Comparison of ENCODE assay signal across 8 cellular contexts in genomic region chr1:192516776-192517297, GRCh38. TPM values are rescaled to one million over a fixed set of nuclear protein-coding genes. Genes with fewer than 3 reads are reported as not detected.
DNase-seq lines count a peak whose midpoint lies in the region; ATAC-seq and TF ChIP-seq lines count a peak whose summit lies in the region.

No MANE protein-coding gene starts in this region.

- no peaks in the 10 kb centered on the region for H3K79me2 ChIP-seq in DOHH2 (ENCODE audit: control insufficient read depth, low read length)

- intact Hi-C loops in activated CD4-positive, alpha-beta T cell treated with anti-CD3 and anti-CD28 coated beads for 36 hours (cut with DNase I, micrococcal nuclease), result loop anchor here (1.0 to 5.0 kb wide), 12 partner anchors 13 to 467 kb away; partner anchors contain the start of gene RGS1 (in 2 of the 2)
- intact Hi-C loops in gastrocnemius medialis (cut with DNase I; ENCODE audit: low total_unique reads), result no loop called here

- TF ChIP-seq CTCF in DOHH2 (IDR thresholded peaks at IDR 0.05; ENCODE audit: low read depth, low read length, poor library complexity, severe bottlenecking) (no peak), gastroesophageal sphincter (IDR thresholded peaks at IDR 0.05) (no peak), progenitor cell of endocrine pancreas (IDR thresholded peaks at IDR 0.05; ENCODE audit: unreplicated experiment) (no peak), gastrocnemius medialis (IDR thresholded peaks at IDR 0.05 in 4 of 5, conservative IDR thresholded peaks at IDR 0.05 in 1 of 5) (no peak)

- H3K36me3 ChIP-seq in DOHH2 (ENCODE audit: control insufficient read depth, low read length), result no peaks in the 10 kb centered on the region
- no peaks in the 10 kb centered on the region for H3K36me3 ChIP-seq in gastroesophageal sphincter
- no peaks in the 10 kb centered on the region for H3K36me3 ChIP-seq in gastrocnemius medialis

- peaks cover 20% of the 10 kb centered on the region for H3F3A ChIP-seq in DOHH2 (ENCODE audit: control insufficient read depth, insufficient read depth)

- H3K4me2 ChIP-seq in DOHH2 (ENCODE audit: low read length), result peak overlapping the region; percentile 59

- H3K9me2 ChIP-seq in DOHH2 (replicated peaks; ENCODE audit: control insufficient read depth, low read length), result no peaks in the 10 kb centered on the region

- H3K4me1 Mint-ChIP-seq in activated CD4-positive, alpha-beta T cell treated with anti-CD3 and anti-CD28 coated beads for 36 hours, result peaks cover 62% of the 10 kb centered on the region
- peaks cover 27% of the 10 kb centered on the region for H3K4me1 Mint-ChIP-seq in progenitor cell of endocrine pancreas (ENCODE audit: low read depth)

- in situ Hi-C loops in gastrocnemius medialis (cut with MboI; ENCODE audit: low sequenced_read_pairs in 4 of 4), result no loop called here

- POLR2A ChIA-PET in activated CD4-positive, alpha-beta T cell treated with anti-CD3 and anti-CD28 coated beads for 36 hours (lab: Charles Lee), result interaction anchor here (0.6 to 1.0 kb wide), 6 partner anchors 45 to 469 kb away, joined by 3 to 4 read pairs (median 3); no protein-coding TSS in a partner anchor

- no peaks in the 10 kb centered on the region for H3K36me3 Mint-ChIP-seq in activated CD4-positive, alpha-beta T cell treated with anti-CD3 and anti-CD28 coated beads for 36 hours (ENCODE audit: low read depth)
- no peaks in the 10 kb centered on the region for H3K36me3 Mint-ChIP-seq in progenitor cell of endocrine pancreas (ENCODE audit: insufficient read depth)

- CTCF ChIA-PET in activated CD4-positive, alpha-beta T cell treated with anti-CD3 and anti-CD28 coated beads for 36 hours (lab: Charles Lee), result interaction anchor here (0.6 to 3.2 kb wide), 10 partner anchors 24 to 124 kb away, joined by 3 to 13 read pairs (median 3); no protein-coding TSS in a partner anchor

- H4K20me1 ChIP-seq in DOHH2 (ENCODE audit: control insufficient read depth, insufficient read depth, low read depth, low read length), result no peaks in the 10 kb centered on the region

- H3K9me3 ChIP-seq in DOHH2 (ENCODE audit: control insufficient read depth, insufficient read depth, low read length) (no peaks in the 10 kb centered on the region), gastroesophageal sphincter (no peaks in the 10 kb centered on the region), gastrocnemius medialis (no peaks in the 10 kb centered on the region)

- no peaks in the 10 kb centered on the region for H3K27me3 Mint-ChIP-seq in activated CD4-positive, alpha-beta T cell treated with anti-CD3 and anti-CD28 coated beads for 36 hours
- no peaks in the 10 kb centered on the region for H3K27me3 Mint-ChIP-seq in progenitor cell of endocrine pancreas

- H3K4me1 ChIP-seq in DOHH2 (ENCODE audit: control insufficient read depth, low read length), result peaks cover 58% of the 10 kb centered on the region
- H3K4me1 ChIP-seq in gastroesophageal sphincter, result peaks cover 0 to 49% (median 4%) of the 10 kb centered on the region in 3 donors
- H3K4me1 ChIP-seq in gastrocnemius medialis, result no peaks in the 10 kb centered on the region

- H3K4me3 Mint-ChIP-seq in activated CD4-positive, alpha-beta T cell treated with anti-CD3 and anti-CD28 coated beads for 36 hours, result peak overlapping the region; percentile 40
- no peak overlapping the region for H3K4me3 Mint-ChIP-seq in progenitor cell of endocrine pancreas (ENCODE audit: low read depth)

- peak overlapping the region; percentile 63 for H3K27ac Mint-ChIP-seq in activated CD4-positive, alpha-beta T cell treated with anti-CD3 and anti-CD28 coated beads for 36 hours
- H3K27ac Mint-ChIP-seq in progenitor cell of endocrine pancreas, result no peak overlapping the region

- no peaks in the 10 kb centered on the region for H3K9me3 Mint-ChIP-seq in activated CD4-positive, alpha-beta T cell treated with anti-CD3 and anti-CD28 coated beads for 36 hours (ENCODE audit: low read depth)
- H3K9me3 Mint-ChIP-seq in progenitor cell of endocrine pancreas (ENCODE audit: low read depth), result no peaks in the 10 kb centered on the region

- H3K4me3 ChIP-seq in DOHH2 (ENCODE audit: low read length) (peak overlapping the region; percentile 46), gastroesophageal sphincter (no peak overlapping the region), gastrocnemius medialis (no peak overlapping the region)
- no peak overlapping the region for H3K4me3 ChIP-seq in Jurkat, Clone E6-1 (ENCODE audit: low read length)

- H3K27me3 ChIP-seq in DOHH2 (ENCODE audit: control insufficient read depth, low read length) (peaks cover 50% of the 10 kb centered on the region), gastroesophageal sphincter (no peaks in the 10 kb centered on the region), gastrocnemius medialis (no peaks in the 10 kb centered on the region)

- no peak for TF ChIP-seq POLR2A in gastroesophageal sphincter (IDR thresholded peaks at IDR 0.05)
- TF ChIP-seq POLR2A in gastrocnemius medialis (IDR thresholded peaks at IDR 0.05), result no peak

- 36 to 51% methylated on average over 11 of the region's 11 CpGs for WGBS in gastroesophageal sphincter (ENCODE audit: low coverage in 1 of 2), 2 donors

- ATAC-seq in GM21390 (IDR thresholded peaks at IDR 0.05; ENCODE audit: unreplicated experiment) (peak; percentile 95), gastroesophageal sphincter (peak; percentile 53), gastrocnemius medialis (no peak)
- ATAC-seq in activated CD4-positive, alpha-beta T cell treated with anti-CD3 and anti-CD28 coated beads for 36 hours, result peak; percentile 97

- H3K27ac ChIP-seq in DOHH2 (ENCODE audit: low read depth, low read length) (peak overlapping the region; percentile 60), gastroesophageal sphincter (peak overlapping the region in 3 of 4 donors; percentile 43 to 53 (median 53)), gastrocnemius medialis (no peak overlapping the region)

- no peak for TF ChIP-seq EP300 in gastroesophageal sphincter (IDR thresholded peaks at IDR 0.05)

- peak; percentile 97 for DNase-seq in Jurkat, Clone E6-1 (ENCODE audit: low read depth, low spot score)
- DNase-seq in activated CD4-positive, alpha-beta T cell treated with anti-CD3 and anti-CD28 coated beads for 36 hours, result peak; percentile 63
- peak; percentile 28 to 40 (median 30) for DNase-seq in stimulated activated CD4-positive, alpha-beta T cell treated with anti-CD3 and anti-CD28 coated beads, TNF-alpha, amount 100 ng/mL, for 48 hours (ENCODE audit: low read depth in 3 of 3)
- no peak for DNase-seq in progenitor cell of endocrine pancreas (ENCODE audit: low spot score, unreplicated experiment)
- DNase-seq in gastrocnemius medialis, result no peak

RNA-seq across cellular contexts. Expression of gene RGS1, which starts 58.7 kb away (rescaled TPM):
- polyA plus RNA-seq in Jurkat, Clone E6-1 (2012; ENCODE audit: insufficient read depth, insufficient read length), result not detected
- total RNA-seq in activated CD4-positive, alpha-beta T cell treated with anti-CD3 and anti-CD28 coated beads for 36 hours, result 10 to 100 TPM; 12.0 to 13.6 TPM
- 10 to 100 TPM in 2 of 4 donors, 1 to 10 TPM in 2; 5.6 to 18.0 (median 12.8) TPM for total RNA-seq in gastroesophageal sphincter
- total RNA-seq in progenitor cell of endocrine pancreas, result 0.26 and 0.42 TPM in 2 replicates
- total RNA-seq in gastrocnemius medialis, result 1 to 10 TPM; 1.0 to 4.9 (median 3.5) TPM

Comparison
In these comparisons a context has a peak if more than half of its experiments do, and no peak if none do; other contexts are left out.
1. H3K27ac ChIP-seq: peak in DOHH2 (single experiment) and gastroesophageal sphincter (3 of 4); none in gastrocnemius medialis (0 of 4).
2. ATAC-seq: peak in GM21390 (single experiment), activated CD4-positive, alpha-beta T cell treated with anti-CD3 and anti-CD28 coated beads for 36 hours (single experiment) and gastroesophageal sphincter (single experiment); none in gastrocnemius medialis (0 of 2).
3. DNase-seq: peak in Jurkat, Clone E6-1 (single experiment), activated CD4-positive, alpha-beta T cell treated with anti-CD3 and anti-CD28 coated beads for 36 hours (single experiment) and stimulated activated CD4-positive, alpha-beta T cell treated with anti-CD3 and anti-CD28 coated beads, TNF-alpha, amount 100 ng/mL, for 48 hours (3 of 3); none in progenitor cell of endocrine pancreas (single experiment) and gastrocnemius medialis (0 of 2).